In genomic region chr4:184331155-184331995, GRCh38 we compare ENCODE assay signal across 1 cellular context.
TF ChIP-seq lines count a peak whose summit lies in the region.

No MANE protein-coding gene starts in this region.

TF ChIP-seq in GM23338, 12 proteins besides CTCF, POLR2A, EP300 and RAD21 (continued from another document):
- no peak for TF ChIP-seq ZNF462 (CRISPR knock-in tag; IDR thresholded peaks at IDR 0.05)
- no peak for TF ChIP-seq JUNB (IDR thresholded peaks at IDR 0.05; ENCODE audit: unreplicated experiment)
- TF ChIP-seq ETS1 (IDR thresholded peaks at IDR 0.05), result no peak
- no peak for TF ChIP-seq EZH2 (IDR thresholded peaks at IDR 0.05; ENCODE audit: low read depth, unreplicated experiment)
TF ChIP-seq in GM23338: peak in this region for 0.
